ENCODE assay signal across 10 cellular contexts in genomic region chr7:131226116-131226562, GRCh38.
DNase-seq lines count a peak whose midpoint lies in the region; ATAC-seq, FAIRE-seq and TF ChIP-seq lines count a peak whose summit lies in the region.
"Had no signal": no experiment of that assay in that cellular context is flagged by ENCODE, and none has a peak within 500 bp of the region (broad histone marks: within the 10 kb centered on the region; RNA-seq: fewer than 3 reads in every experiment).

No MANE protein-coding gene starts in this region.

- H3K9me3 ChIP-seq in mammary epithelial cell (replicated peaks; ENCODE audit: insufficient read depth, low read length) (no peaks in the 10 kb centered on the region), HepG2 (ENCODE audit: low read length) (no peaks in the 10 kb centered on the region), upper lobe of left lung (no peaks in the 10 kb centered on the region)

- intact Hi-C loops in MCF 10A (cut with micrococcal nuclease): no loop called here
- intact Hi-C loops in mammary epithelial cell (cut with micrococcal nuclease): no loop called here
- intact Hi-C loops in HepG2 (cut with micrococcal nuclease; ENCODE audit: unreplicated experiment): no loop called here

- no peak overlapping the region for H4K5ac ChIP-seq in mesendoderm (ENCODE audit: low read length)

- TF ChIP-seq POLR2A in HepG2 (IDR thresholded peaks at IDR 0.05; ENCODE audit: insufficient read depth in 1 of 2, low read depth in 2 of 2, low read length in 2 of 2) (peak in 1 of 2 experiments; percentile 35; a peak in 1 of 4 replicates), upper lobe of left lung (IDR thresholded peaks at IDR 0.05) (no peak)

- H3K36me3 Mint-ChIP-seq in MCF 10A (ENCODE audit: insufficient read depth, unreplicated experiment): no peaks in the 10 kb centered on the region

- H2AFZ ChIP-seq in mammary epithelial cell (ENCODE audit: low read depth, low read length) (no peak overlapping the region), HepG2 (ENCODE audit: low read length) (peak overlapping the region; percentile 80)

- ATAC-seq in HepG2 (peak; percentile 90), upper lobe of left lung (ENCODE audit: low FRiP score in 2 of 2) (no peak), GM18861 (IDR thresholded peaks at IDR 0.05; ENCODE audit: unreplicated experiment) (no peak)

- no peak overlapping the region for H3K9ac ChIP-seq in mammary epithelial cell (ENCODE audit: insufficient read depth, low read length)
- 0 out of 2 replicates have a peak overlapping the region, but pooled peaks have one; percentile 1 for H3K9ac ChIP-seq in HepG2 (ENCODE audit: insufficient read depth, low read depth, low read length)
- no peak overlapping the region for H3K9ac ChIP-seq in mesendoderm (ENCODE audit: low read length)

- no peaks in the 10 kb centered on the region for H4K20me1 ChIP-seq in mammary epithelial cell (ENCODE audit: insufficient read depth, low read length)
- no peaks in the 10 kb centered on the region for H4K20me1 ChIP-seq in HepG2 (ENCODE audit: insufficient read depth, low read length)

- no peak overlapping the region for H3K4me3 ChIP-seq in mammary epithelial cell (replicated peaks in 1 of 3; ENCODE audit: insufficient read depth in 1 of 3, low read depth in 2 of 3, low read length in 3 of 3)
- H3K4me3 ChIP-seq in HepG2 (replicated peaks in 1 of 3; ENCODE audit: insufficient read depth in 1 of 3, low read depth in 2 of 3, low read length in 3 of 3): peak overlapping the region; percentile 28 to 47 (median 46)
- no peak overlapping the region for H3K4me3 ChIP-seq in upper lobe of left lung
- no peak overlapping the region for H3K4me3 ChIP-seq in mesendoderm (ENCODE audit: low read length)

- no peaks in the 10 kb centered on the region for H3K79me2 ChIP-seq in mammary epithelial cell (ENCODE audit: insufficient read depth, low read length)
- no peaks in the 10 kb centered on the region for H3K79me2 ChIP-seq in HepG2 (ENCODE audit: insufficient read depth, low read length)
- no peaks in the 10 kb centered on the region for H3K79me2 ChIP-seq in mesendoderm (ENCODE audit: control insufficient read depth, insufficient read depth, low read length)

- H3K27ac ChIP-seq in mammary epithelial cell (ENCODE audit: insufficient read depth, low read depth, low read length): no peak overlapping the region
- peak overlapping the region; percentile 65 for H3K27ac ChIP-seq in VCaP
- peak overlapping the region; percentile 42 for H3K27ac ChIP-seq in HepG2 (ENCODE audit: extremely low read length, insufficient read depth, low read length)
- peak overlapping the region; percentile 67 to 81 (median 74) for H3K27ac ChIP-seq in upper lobe of left lung
- no peak overlapping the region for H3K27ac ChIP-seq in mesendoderm (ENCODE audit: low read depth, low read length)
- H3K27ac ChIP-seq: C4-2B had no signal

- H3K4me1 Mint-ChIP-seq in MCF 10A (ENCODE audit: insufficient read depth, unreplicated experiment): peaks cover 11% of the 10 kb centered on the region

- H3K27me3 ChIP-seq in mammary epithelial cell (ENCODE audit: insufficient read depth, low read length) (no peaks in the 10 kb centered on the region), HepG2 (ENCODE audit: control insufficient read depth in 1 of 2, insufficient read depth in 2 of 2, low read length in 2 of 2) (no peaks in the 10 kb centered on the region), upper lobe of left lung (no peaks in the 10 kb centered on the region), mesendoderm (ENCODE audit: insufficient read depth, low read length, poor library complexity) (no peaks in the 10 kb centered on the region)

- 100% methylated on average over 3 of the region's 3 CpGs for WGBS in mammary epithelial cell (ENCODE audit: low coverage, missing lambda C conversion rate)
- WGBS in HepG2 (ENCODE audit: low lambda C conversion rate): 10% methylated on average over 3 of the region's 3 CpGs
- WGBS in upper lobe of left lung, 2 donors: 49 to 57% methylated on average over 3 of the region's 3 CpGs
- WGBS in mesendoderm (ENCODE audit: extremely low coverage, insufficient coverage, low lambda C conversion rate): no CpG with 5 or more reads among the region's 3 CpGs

- no peak overlapping the region for H3K56ac ChIP-seq in mesendoderm (ENCODE audit: low read length)

- in situ Hi-C loops in mammary epithelial cell (cut with MboI; ENCODE audit: low sequenced_read_pairs in 2 of 2): no loop called here
- in situ Hi-C loops in HepG2 (cut with HindIII; ENCODE audit: extremely low pct_ligation_motif_present, low pct_unique_long_range_greater_than_20kb): no loop called here

- CTCF ChIA-PET in MCF 10A (lab: Yijun Ruan, JAX) (no interaction called here), mammary epithelial cell (lab: Charles Lee; ENCODE audit: low non-redundant PET) (no interaction called here), HepG2 (lab: Yijun Ruan, JAX; ENCODE audit: low intra/inter-chr PET ratio, low total read pairs) (no interaction called here)

- no peaks in the 10 kb centered on the region for H3K4me1 ChIP-seq in mammary epithelial cell (ENCODE audit: insufficient read depth, low read length)
- peaks cover 20% of the 10 kb centered on the region for H3K4me1 ChIP-seq in HepG2 (ENCODE audit: insufficient read depth, low read length)
- H3K4me1 ChIP-seq in upper lobe of left lung: peaks cover 6 to 20% (median 18%) of the 10 kb centered on the region in 4 donors
- no peaks in the 10 kb centered on the region for H3K4me1 ChIP-seq in mesendoderm (ENCODE audit: control insufficient read depth, low read depth, low read length)

- H3K4me2 ChIP-seq in mammary epithelial cell (ENCODE audit: insufficient read depth, low read depth, low read length) (no peak overlapping the region), HepG2 (ENCODE audit: low read depth, low read length) (peak overlapping the region; percentile 78), mesendoderm (ENCODE audit: low read length) (no peak overlapping the region)

- H4K8ac ChIP-seq in mesendoderm (ENCODE audit: low read depth, low read length): no peak overlapping the region

- DNase-seq in MCF 10A (ENCODE audit: unreplicated experiment): no peak
- DNase-seq in mammary epithelial cell: no peak
- peak; percentile 44 for DNase-seq in HepG2 (ENCODE audit: low spot score)
- DNase-seq in upper lobe of left lung: no peak
- DNase-seq in ecto neural progenitor cell (ENCODE audit: low spot score): no peak
- no peak for DNase-seq in mesendoderm

- H3K27me3 Mint-ChIP-seq in MCF 10A (ENCODE audit: insufficient read depth, unreplicated experiment): no peaks in the 10 kb centered on the region

- BruUV-seq in MCF 10A (replicated peaks; lab: Mats Ljungman, UMichigan): no TSS peak
- BruUV-seq in mammary epithelial cell (replicated peaks; lab: Mats Ljungman, UMichigan): no TSS peak
- BruUV-seq in HepG2 (replicated peaks; lab: Mats Ljungman, UMichigan): no TSS peak

- TF ChIP-seq RAD21 in HepG2 (CRISPR knock-in tag; IDR thresholded peaks at IDR 0.05): no peak

- H3K4ac ChIP-seq in mesendoderm (ENCODE audit: low read depth, low read length): no peak overlapping the region

- peak; percentile 82 for FAIRE-seq in HepG2 (lab: Jason Lieb, UNC)
- FAIRE-seq: endothelial cell of umbilical vein had no signal

- no peak overlapping the region for H3K23ac ChIP-seq in mesendoderm (ENCODE audit: low read length)

- no peak; a peak in 1 of 4 replicates for TF ChIP-seq EP300 in HepG2 (IDR thresholded peaks at IDR 0.05; ENCODE audit: low read depth in 2 of 2, low read length in 2 of 2)
- no peak for TF ChIP-seq EP300 in HepG2 (CRISPR knock-in tag; IDR thresholded peaks at IDR 0.05; ENCODE audit: borderline replicate concordance)
- no peak for TF ChIP-seq EP300 in upper lobe of left lung (IDR thresholded peaks at IDR 0.05)

- no peak overlapping the region for H2AK5ac ChIP-seq in mesendoderm (ENCODE audit: low read length)

- no peaks in the 10 kb centered on the region for H3K36me3 ChIP-seq in mammary epithelial cell (ENCODE audit: insufficient read depth, low read length)
- H3K36me3 ChIP-seq in HepG2 (replicated peaks in 1 of 2; ENCODE audit: control insufficient read depth in 1 of 2, insufficient read depth in 2 of 2, low read length in 2 of 2): no peaks in the 10 kb centered on the region
- H3K36me3 ChIP-seq in upper lobe of left lung: no peaks in the 10 kb centered on the region
- no peaks in the 10 kb centered on the region for H3K36me3 ChIP-seq in mesendoderm (ENCODE audit: control insufficient read depth, insufficient read depth, low read length)

- no peak overlapping the region for H2BK15ac ChIP-seq in mesendoderm (replicated peaks; ENCODE audit: low read depth)

- TF ChIP-seq CTCF in MCF 10A (IDR thresholded peaks at IDR 0.05; ENCODE audit: unreplicated experiment) (no peak), mammary epithelial cell (conservative IDR thresholded peaks at IDR 0.05 in 1 of 2, IDR thresholded peaks at IDR 0.05 in 1 of 2; ENCODE audit: extremely low read depth in 1 of 2, insufficient read depth in 1 of 2, low read depth in 1 of 2, low read length in 2 of 2) (no peak), VCaP (conservative IDR thresholded peaks at IDR 0.05) (no peak), HepG2 (CRISPR knock-in tag; IDR thresholded peaks at IDR 0.05) (no peak), upper lobe of left lung (IDR thresholded peaks at IDR 0.05) (no peak)

- POLR2A ChIA-PET in MCF 10A (lab: Yijun Ruan, JAX): no interaction called here
- POLR2A ChIA-PET in HepG2 (lab: Yijun Ruan, JAX): interaction anchor here (0.8 kb wide), 2 partner anchors 102 to 120 kb away, joined by 3 read pairs; partner anchors contain the start of gene MKLN1

- no peaks in the 10 kb centered on the region for H3K9me3 Mint-ChIP-seq in MCF 10A (ENCODE audit: unreplicated experiment)

- dilution Hi-C loops in mammary epithelial cell (cut with HindIII; ENCODE audit: low sequenced_read_pairs): no loop called here

- no peak overlapping the region for H2BK5ac ChIP-seq in mesendoderm (ENCODE audit: low read length)

- H3K4me3 Mint-ChIP-seq in MCF 10A (ENCODE audit: unreplicated experiment): no peak overlapping the region

- no peak overlapping the region for H2BK120ac ChIP-seq in mesendoderm (ENCODE audit: low read depth, low read length)

- no peaks in the 10 kb centered on the region for H3K79me1 ChIP-seq in mesendoderm (ENCODE audit: low read length)

- H3K18ac ChIP-seq in mesendoderm (ENCODE audit: low read length): no peak overlapping the region

- peak overlapping the region; percentile 37 for H3K27ac Mint-ChIP-seq in MCF 10A (ENCODE audit: low read depth, unreplicated experiment)

TF ChIP-seq in HepG2, 621 proteins besides CTCF, POLR2A, EP300 and RAD21 (continues in another document):
- TF ChIP-seq SP4 (CRISPR knock-in tag; IDR thresholded peaks at IDR 0.05): no peak
- 0 out of 2 replicates have a peak, but pooled peaks have one; percentile 14 for TF ChIP-seq FOXK2 (IDR thresholded peaks at IDR 0.05)
- no peak for TF ChIP-seq ZNF251 (CRISPR knock-in tag; IDR thresholded peaks at IDR 0.05)
- TF ChIP-seq FOXK1 (CRISPR knock-in tag; IDR thresholded peaks at IDR 0.05; ENCODE audit: borderline replicate concordance, low read depth): peak; percentile 72; the same call in 1 of the 2 replicates

Comparison
In these comparisons a context has a peak if more than half of its experiments do, and no peak if none do; other contexts are left out.
1. H3K27ac ChIP-seq: peak in VCaP (single experiment), HepG2 (single experiment) and upper lobe of left lung (4 of 4); none in mammary epithelial cell (single experiment) and mesendoderm (single experiment).
2. H3K4me3 ChIP-seq: peak in HepG2 (3 of 3); none in mammary epithelial cell (0 of 3), upper lobe of left lung (0 of 4) and mesendoderm (single experiment).